Comparison of ENCODE assay signal across 1 cellular context in genomic region chr9:134322781-134323241, GRCh38.
TF ChIP-seq lines count a peak whose summit lies in the region.

No MANE protein-coding gene starts in this region.

TF ChIP-seq in WTC11, 78 proteins besides CTCF, POLR2A, EP300 and RAD21 (continued from another document):
- TF ChIP-seq AR (CRISPR knock-in tag; IDR thresholded peaks at IDR 0.05) (no peak), FOXP4 (CRISPR knock-in tag; IDR thresholded peaks at IDR 0.05) (no peak), PREB (CRISPR knock-in tag; IDR thresholded peaks at IDR 0.05; ENCODE audit: borderline replicate concordance) (no peak), ZNF416 (CRISPR knock-in tag; IDR thresholded peaks at IDR 0.05) (no peak), TCF7 (CRISPR knock-in tag; IDR thresholded peaks at IDR 0.05; ENCODE audit: low read depth) (no peak)
